ENCODE assay signal across 11 cellular contexts in genomic region chr17:77461277-77462057, GRCh38.
DNase-seq lines count a peak whose midpoint lies in the region; ATAC-seq and TF ChIP-seq lines count a peak whose summit lies in the region.
"Had no signal": no experiment of that assay in that cellular context is flagged by ENCODE, and none has a peak within 500 bp of the region (broad histone marks: within the 10 kb centered on the region; RNA-seq: fewer than 3 reads in every experiment).

No MANE protein-coding gene starts in this region.

- no peak for DNase-seq in T-helper 2 cell treated with Interferon-gamma antibody and Interleukin-4, amounts not matched to agents 5 μg/mL and 100 μg/mL, for 36 hours (ENCODE audit: low spot score)
- DNase-seq in T-helper 2 cell (no peak), activated B cell treated with CpG ODN at 0.5 μM for 24 hours (no peak), left colon (no peak), HK-2 (ENCODE audit: unreplicated experiment) (no peak), middle frontal gyrus (ENCODE audit: extremely low spot score, low spot score) (no peak)
- DNase-seq: GOT3, NCI-H524 had no signal

- TF ChIP-seq CTCF in activated B cell treated with CpG ODN at 0.5 μM for 24 hours (IDR thresholded peaks at IDR 0.05): no peak

- ATAC-seq in activated B cell treated with CpG ODN at 0.5 μM for 24 hours (ENCODE audit: low read depth) (no peak), left colon (peak; percentile 23), GM18873 (IDR thresholded peaks at IDR 0.05; ENCODE audit: low FRiP score, unreplicated experiment) (no peak)
- no peak for ATAC-seq in stimulated activated memory B cell treated with anti-CD40 and anti-IgM and Interleukin-4, amounts not matched to agents 10 μg/mL and 1 μg/mL and 100 μg/mL, for 72 hours
- ATAC-seq: right cardiac atrium had no signal

- intact Hi-C loops in activated B cell treated with CpG ODN at 0.5 μM for 24 hours (cut with micrococcal nuclease) (loop anchor here (10.0 kb wide), 3 partner anchors 317 to 737 kb away; partner anchors contain the start of genes JMJD6, METTL23 and SEC14L1), left colon (cut with DNase I, micrococcal nuclease) (no loop called here)

- peaks cover 58% of the 10 kb centered on the region for H3K36me3 Mint-ChIP-seq in T-helper 2 cell treated with Interferon-gamma antibody and Interleukin-4, amounts not matched to agents 5 μg/mL and 100 μg/mL, for 36 hours (ENCODE audit: low read depth)
- H3K36me3 Mint-ChIP-seq in activated B cell treated with CpG ODN at 0.5 μM for 24 hours (ENCODE audit: low read depth): peaks cover 26% of the 10 kb centered on the region
- H3K36me3 Mint-ChIP-seq in stimulated activated memory B cell treated with anti-CD40 and anti-IgM and Interleukin-4, amounts not matched to agents 10 μg/mL and 1 μg/mL and 100 μg/mL, for 72 hours: peaks cover 46% of the 10 kb centered on the region

- H3K27me3 Mint-ChIP-seq in T-helper 2 cell treated with Interferon-gamma antibody and Interleukin-4, amounts not matched to agents 5 μg/mL and 100 μg/mL, for 36 hours (ENCODE audit: low read depth): no peaks in the 10 kb centered on the region
- H3K27me3 Mint-ChIP-seq in activated B cell treated with CpG ODN at 0.5 μM for 24 hours: no peaks in the 10 kb centered on the region
- H3K27me3 Mint-ChIP-seq in stimulated activated memory B cell treated with anti-CD40 and anti-IgM and Interleukin-4, amounts not matched to agents 10 μg/mL and 1 μg/mL and 100 μg/mL, for 72 hours: no peaks in the 10 kb centered on the region

- peak overlapping the region; percentile 96 for H3K4me3 Mint-ChIP-seq in T-helper 2 cell treated with Interferon-gamma antibody and Interleukin-4, amounts not matched to agents 5 μg/mL and 100 μg/mL, for 36 hours
- H3K4me3 Mint-ChIP-seq in activated B cell treated with CpG ODN at 0.5 μM for 24 hours: peak overlapping the region; percentile 77
- peak overlapping the region; percentile 85 for H3K4me3 Mint-ChIP-seq in stimulated activated memory B cell treated with anti-CD40 and anti-IgM and Interleukin-4, amounts not matched to agents 10 μg/mL and 1 μg/mL and 100 μg/mL, for 72 hours

- H3K4me1 Mint-ChIP-seq in T-helper 2 cell treated with Interferon-gamma antibody and Interleukin-4, amounts not matched to agents 5 μg/mL and 100 μg/mL, for 36 hours (ENCODE audit: low read depth): peaks cover 78% of the 10 kb centered on the region
- peaks cover 94% of the 10 kb centered on the region for H3K4me1 Mint-ChIP-seq in activated B cell treated with CpG ODN at 0.5 μM for 24 hours
- peaks cover 95% of the 10 kb centered on the region for H3K4me1 Mint-ChIP-seq in stimulated activated memory B cell treated with anti-CD40 and anti-IgM and Interleukin-4, amounts not matched to agents 10 μg/mL and 1 μg/mL and 100 μg/mL, for 72 hours

- H3K27ac Mint-ChIP-seq in T-helper 2 cell treated with Interferon-gamma antibody and Interleukin-4, amounts not matched to agents 5 μg/mL and 100 μg/mL, for 36 hours: peak overlapping the region; percentile 97
- peak overlapping the region; percentile 99 for H3K27ac Mint-ChIP-seq in activated B cell treated with CpG ODN at 0.5 μM for 24 hours
- H3K27ac Mint-ChIP-seq in stimulated activated memory B cell treated with anti-CD40 and anti-IgM and Interleukin-4, amounts not matched to agents 10 μg/mL and 1 μg/mL and 100 μg/mL, for 72 hours: peak overlapping the region; percentile 100

- no peaks in the 10 kb centered on the region for H3K9me3 Mint-ChIP-seq in T-helper 2 cell treated with Interferon-gamma antibody and Interleukin-4, amounts not matched to agents 5 μg/mL and 100 μg/mL, for 36 hours
- H3K9me3 Mint-ChIP-seq in activated B cell treated with CpG ODN at 0.5 μM for 24 hours: no peaks in the 10 kb centered on the region
- H3K9me3 Mint-ChIP-seq in stimulated activated memory B cell treated with anti-CD40 and anti-IgM and Interleukin-4, amounts not matched to agents 10 μg/mL and 1 μg/mL and 100 μg/mL, for 72 hours: peaks cover 4% of the 10 kb centered on the region

- POLR2A ChIA-PET in activated B cell treated with CpG ODN at 0.5 μM for 24 hours (lab: Charles Lee): interaction anchor here (0.6 to 13.6 kb wide), 10 partner anchors 14 to 754 kb away, joined by 3 to 831 read pairs (median 12); partner anchors contain the start of gene TNRC6C

- CTCF ChIA-PET in activated B cell treated with CpG ODN at 0.5 μM for 24 hours (lab: Charles Lee): interaction anchor here (0.7 to 3.6 kb wide), 4 partner anchors 8 to 31 kb away, joined by 3 to 11 read pairs (median 6); no protein-coding TSS in a partner anchor
